Comparison of ENCODE assay signal across 1 cellular context in genomic region chr19:31340059-31341025, GRCh38.
TF ChIP-seq lines count a peak whose summit lies in the region.

No MANE protein-coding gene starts in this region.

TF ChIP-seq in SK-N-SH, 30 proteins besides CTCF, POLR2A, EP300 and RAD21 (continued from another document):
- TF ChIP-seq, protein P1, sequence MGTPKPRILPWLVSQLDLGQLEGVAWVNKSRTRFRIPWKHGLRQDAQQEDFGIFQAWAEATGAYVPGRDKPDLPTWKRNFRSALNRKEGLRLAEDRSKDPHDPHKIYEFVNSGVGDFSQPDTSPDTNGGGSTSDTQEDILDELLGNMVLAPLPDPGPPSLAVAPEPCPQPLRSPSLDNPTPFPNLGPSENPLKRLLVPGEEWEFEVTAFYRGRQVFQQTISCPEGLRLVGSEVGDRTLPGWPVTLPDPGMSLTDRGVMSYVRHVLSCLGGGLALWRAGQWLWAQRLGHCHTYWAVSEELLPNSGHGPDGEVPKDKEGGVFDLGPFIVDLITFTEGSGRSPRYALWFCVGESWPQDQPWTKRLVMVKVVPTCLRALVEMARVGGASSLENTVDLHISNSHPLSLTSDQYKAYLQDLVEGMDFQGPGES (IDR thresholded peaks at IDR 0.05; ENCODE audit: low read depth, low read length): no peak
- TF ChIP-seq JUND (IDR thresholded peaks at IDR 0.05) (peak; percentile 44; the same call in 1 of the 2 replicates), GATA2 (CRISPR knock-in tag; IDR thresholded peaks at IDR 0.05) (peak; percentile 84), GABPA (IDR thresholded peaks at IDR 0.05; ENCODE audit: low read depth) (no peak)
